In genomic region chr4:173448919-173449641, GRCh38 we compare ENCODE assay signal across 10 cellular contexts. TPM values are rescaled to one million over a fixed set of nuclear protein-coding genes. Genes with fewer than 3 reads are reported as not detected.
DNase-seq lines count a peak whose midpoint lies in the region; ATAC-seq and TF ChIP-seq lines count a peak whose summit lies in the region.
"Had no signal": no experiment of that assay in that cellular context is flagged by ENCODE, and none has a peak within 500 bp of the region (broad histone marks: within the 10 kb centered on the region; RNA-seq: fewer than 3 reads in every experiment).

No MANE protein-coding gene starts in this region.

- H3K4me3 ChIP-seq in GM06990 (replicated peaks; ENCODE audit: low read depth, low read length): no peak overlapping the region
- H3K4me3 ChIP-seq: SJCRH30 had no signal

- peak; percentile 78 for ATAC-seq in GM21717 (IDR thresholded peaks at IDR 0.05; ENCODE audit: unreplicated experiment)

- H3K27me3 Mint-ChIP-seq in glutamatergic neuron (ENCODE audit: unreplicated experiment): peaks cover 4% of the 10 kb centered on the region
- H3K27me3 Mint-ChIP-seq in activated CD4-positive, alpha-beta T cell treated with anti-CD3 and anti-CD28 coated beads, Interleukin-2, amount 10 ng/mL, durations not matched to agents 24 days and 14 days: no peaks in the 10 kb centered on the region
- H3K27me3 Mint-ChIP-seq: activated naive CD8-positive, alpha-beta T cell treated with anti-CD3 and anti-CD28 coated beads, Interleukin-2, amount 10 ng/mL, durations not matched to agents 7 days and 5 days had no signal

- peaks cover 28% of the 10 kb centered on the region for H3K4me1 Mint-ChIP-seq in glutamatergic neuron (ENCODE audit: low read depth, unreplicated experiment)
- peaks cover 3% of the 10 kb centered on the region for H3K4me1 Mint-ChIP-seq in activated CD4-positive, alpha-beta T cell treated with anti-CD3 and anti-CD28 coated beads, Interleukin-2, amount 10 ng/mL, durations not matched to agents 24 days and 14 days
- H3K4me1 Mint-ChIP-seq: activated naive CD8-positive, alpha-beta T cell treated with anti-CD3 and anti-CD28 coated beads, Interleukin-2, amount 10 ng/mL, durations not matched to agents 7 days and 5 days had no signal

- peak overlapping the region; percentile 91 for H3K27ac Mint-ChIP-seq in glutamatergic neuron (ENCODE audit: unreplicated experiment)
- H3K27ac Mint-ChIP-seq in activated CD4-positive, alpha-beta T cell treated with anti-CD3 and anti-CD28 coated beads, Interleukin-2, amount 10 ng/mL, durations not matched to agents 24 days and 14 days: no peak overlapping the region
- H3K27ac Mint-ChIP-seq: activated naive CD8-positive, alpha-beta T cell treated with anti-CD3 and anti-CD28 coated beads, Interleukin-2, amount 10 ng/mL, durations not matched to agents 7 days and 5 days had no signal

- DNase-seq in GM06990 (ENCODE audit: extremely low read depth, insufficient read length) (peak; percentile 6), NCI-H2029 (lab: John Stamatoyannopoulos, UW) (peak; percentile 62), glutamatergic neuron (no peak), COR-L47 (lab: John Stamatoyannopoulos, UW) (no peak), AG08396 (ENCODE audit: low spot score) (no peak), GM19240 (ENCODE audit: insufficient read length, low spot score) (no peak)
- DNase-seq in activated CD4-positive, alpha-beta T cell treated with anti-CD3 and anti-CD28 coated beads, Interleukin-2, amount 10 ng/mL, durations not matched to agents 24 days and 14 days: no peak
- DNase-seq: activated naive CD8-positive, alpha-beta T cell treated with anti-CD3 and anti-CD28 coated beads, Interleukin-2, amount 10 ng/mL, durations not matched to agents 7 days and 5 days had no signal

- peaks cover 4% of the 10 kb centered on the region for H3K36me3 Mint-ChIP-seq in glutamatergic neuron (ENCODE audit: unreplicated experiment)
- no peaks in the 10 kb centered on the region for H3K36me3 Mint-ChIP-seq in activated CD4-positive, alpha-beta T cell treated with anti-CD3 and anti-CD28 coated beads, Interleukin-2, amount 10 ng/mL, durations not matched to agents 24 days and 14 days (ENCODE audit: low read depth)
- H3K36me3 Mint-ChIP-seq: activated naive CD8-positive, alpha-beta T cell treated with anti-CD3 and anti-CD28 coated beads, Interleukin-2, amount 10 ng/mL, durations not matched to agents 7 days and 5 days had no signal

- TF ChIP-seq CTCF in GM06990 (IDR thresholded peaks at IDR 0.05; ENCODE audit: insufficient read depth, low read length, poor library complexity, severe bottlenecking) (no peak), glutamatergic neuron (IDR thresholded peaks at IDR 0.05; ENCODE audit: partially characterized antibody, unreplicated experiment) (no peak)

- peaks cover 12% of the 10 kb centered on the region for H3K9me3 Mint-ChIP-seq in glutamatergic neuron (ENCODE audit: unreplicated experiment)
- H3K9me3 Mint-ChIP-seq in activated CD4-positive, alpha-beta T cell treated with anti-CD3 and anti-CD28 coated beads, Interleukin-2, amount 10 ng/mL, durations not matched to agents 24 days and 14 days: peaks cover 6% of the 10 kb centered on the region
- H3K9me3 Mint-ChIP-seq: activated naive CD8-positive, alpha-beta T cell treated with anti-CD3 and anti-CD28 coated beads, Interleukin-2, amount 10 ng/mL, durations not matched to agents 7 days and 5 days had no signal

- no peaks in the 10 kb centered on the region for H3K36me3 ChIP-seq in GM06990 (ENCODE audit: control insufficient read depth, insufficient read depth, low read length)
- H3K36me3 ChIP-seq: SJCRH30 had no signal

- no peaks in the 10 kb centered on the region for H3K27me3 ChIP-seq in GM06990 (replicated peaks; ENCODE audit: control insufficient read depth, insufficient read depth, low read length)
- H3K27me3 ChIP-seq: SJCRH30 had no signal

- intact Hi-C loops in activated CD4-positive, alpha-beta T cell treated with anti-CD3 and anti-CD28 coated beads, Interleukin-2, amount 10 ng/mL, durations not matched to agents 24 days and 14 days (cut with micrococcal nuclease): no loop called here

- H3K4me3 Mint-ChIP-seq in glutamatergic neuron (ENCODE audit: unreplicated experiment): peak overlapping the region; percentile 58
- no peak overlapping the region for H3K4me3 Mint-ChIP-seq in activated CD4-positive, alpha-beta T cell treated with anti-CD3 and anti-CD28 coated beads, Interleukin-2, amount 10 ng/mL, durations not matched to agents 24 days and 14 days
- H3K4me3 Mint-ChIP-seq: activated naive CD8-positive, alpha-beta T cell treated with anti-CD3 and anti-CD28 coated beads, Interleukin-2, amount 10 ng/mL, durations not matched to agents 7 days and 5 days had no signal

RNA-seq across cellular contexts. Expression of gene SCRG1, which starts 50.2 kb away (rescaled TPM):
- total RNA-seq in glutamatergic neuron (ENCODE audit: unreplicated experiment): not detected
- total RNA-seq in activated CD4-positive, alpha-beta T cell treated with anti-CD3 and anti-CD28 coated beads, Interleukin-2, amount 10 ng/mL, durations not matched to agents 24 days and 14 days: not detected in 2 replicates
- total RNA-seq: activated naive CD8-positive, alpha-beta T cell treated with anti-CD3 and anti-CD28 coated beads, Interleukin-2, amount 10 ng/mL, durations not matched to agents 7 days and 5 days; SJCRH30 had no signal

Comparison
In these comparisons a context has a peak if more than half of its experiments do, and no peak if none do; other contexts are left out.
1. DNase-seq: peak in GM06990 (single experiment) and NCI-H2029 (single experiment); none in glutamatergic neuron (single experiment), COR-L47 (single experiment), activated CD4-positive, alpha-beta T cell treated with anti-CD3 and anti-CD28 coated beads, Interleukin-2, amount 10 ng/mL, durations not matched to agents 24 days and 14 days (single experiment), AG08396 (single experiment) and GM19240 (single experiment).